Comparison of ENCODE assay signal across 30 cellular contexts in genomic region chr20:53263554-53264438, GRCh38.
"Had no signal": no experiment of that assay in that cellular context is flagged by ENCODE, and none has a peak within 500 bp of the region (broad histone marks: within the 10 kb centered on the region; RNA-seq: fewer than 3 reads in every experiment).

No MANE protein-coding gene starts in this region.

- H3K4me1 ChIP-seq: ascending aorta, breast epithelium, colonic mucosa, esophagus muscularis mucosa, foreskin keratinocyte, gastrocnemius medialis had no signal

- ATAC-seq: activated naive CD4-positive, alpha-beta T cell treated with anti-CD3 and anti-CD28 coated beads, Interleukin-2, amount 50 U/mL, for 72 hours; activated T-cell treated with anti-CD3 and anti-CD28 coated beads, Interleukin-2, amount 50 U/mL, for 72 hours; foreskin keratinocyte; gastrocnemius medialis; heart left ventricle had no signal

- H3K4me3 ChIP-seq: ascending aorta, breast epithelium, cardiac muscle cell, colonic mucosa, esophagus muscularis mucosa, gastrocnemius medialis, heart left ventricle had no signal

- DNase-seq: activated CD4-positive, alpha-beta memory T cell treated with anti-CD3 and anti-CD28 coated beads, Interleukin-2, amount 10 ng/mL, durations not matched to agents 7 days and 5 days; activated CD4-positive, alpha-beta T cell treated with anti-CD3 and anti-CD28 coated beads for 1 hour; activated CD4-positive, alpha-beta T cell treated with anti-CD3 and anti-CD28 coated beads for 4 hours; activated CD4-positive, alpha-beta T cell treated with anti-CD3 and anti-CD28 coated beads, Interleukin-2, amount 10 ng/mL, durations not matched to agents 7 days and 5 days; activated CD4-positive, alpha-beta T cell treated with anti-CD3 and anti-CD28 coated beads, Interleukin-2, amount 50 U/mL, for 4 hours; activated CD4-positive, CD25-positive, alpha-beta regulatory T cell; activated CD8-positive, alpha-beta memory T cell treated with anti-CD3 and anti-CD28 coated beads, Interleukin-2, amount 50 U/mL, for 48 hours; activated gamma-delta T cell; activated naive CD4-positive, alpha-beta T cell; activated naive CD4-positive, alpha-beta T cell treated with anti-CD3 and anti-CD28 coated beads, Interleukin-2, amount 10 ng/mL, durations not matched to agents 7 days and 5 days; activated naive CD8-positive, alpha-beta T cell treated with anti-CD3 and anti-CD28 coated beads, Interleukin-2, amount 10 ng/mL, durations not matched to agents 7 days and 5 days; activated T-cell treated with anti-CD3 and anti-CD28 coated beads for 4 hours; activated T-cell treated with anti-CD3 and anti-CD28 coated beads, Interleukin-2, amount 50 U/mL, for 24 hours; activated T-cell treated with anti-CD3 and anti-CD28 coated beads, Interleukin-2, amount 50 U/mL, for 72 hours; central memory CD4-positive, alpha-beta T cell; cerebellar nuclear complex; colonic mucosa; effector CD8-positive, alpha-beta T cell; gastrocnemius medialis; glutamatergic neuron; heart left ventricle; T-helper 2 cell had no signal

- H3K27ac ChIP-seq: ascending aorta, breast epithelium, cardiac muscle cell, colonic mucosa, esophagus muscularis mucosa, foreskin keratinocyte, gastrocnemius medialis, heart left ventricle had no signal

- FAIRE-seq: endometrium, endothelial cell of umbilical vein had no signal

- H3K36me3 ChIP-seq: ascending aorta, breast epithelium, cardiac muscle cell, colonic mucosa, esophagus muscularis mucosa, gastrocnemius medialis, heart left ventricle had no signal

- H3K9me3 ChIP-seq: ascending aorta, breast epithelium, colonic mucosa, esophagus muscularis mucosa, gastrocnemius medialis, heart left ventricle had no signal

- H3K27me3 ChIP-seq: ascending aorta, breast epithelium, cardiac muscle cell, colonic mucosa, esophagus muscularis mucosa, foreskin keratinocyte, gastrocnemius medialis, heart left ventricle had no signal
